8 cellular contexts compared by ENCODE assay signal in genomic region chr6:30719791-30720737, GRCh38. TPM values are rescaled to one million over a fixed set of nuclear protein-coding genes. Genes with fewer than 3 reads are reported as not detected.
DNase-seq lines count a peak whose midpoint lies in the region; ATAC-seq and TF ChIP-seq lines count a peak whose summit lies in the region.

Gene TUBB, plus strand, starts transcription at chr6:30720352. Its CDS starts 155 bp downstream, at chr6:30720507.

- no peaks in the 10 kb centered on the region for H3K9me2 ChIP-seq in Loucy (replicated peaks; ENCODE audit: low read depth, low read length)

- DNase-seq in DMS53 (lab: John Stamatoyannopoulos, UW), result peak; percentile 99
- peak; percentile 98 for DNase-seq in RWPE2 (ENCODE audit: low spot score)
- DNase-seq in fibroblast of gingiva (ENCODE audit: low read depth), result peak; percentile 97
- peak; percentile 92 for DNase-seq in naive B cell
- DNase-seq in stimulated activated effector memory CD8-positive, alpha-beta T cell treated with anti-CD3 and anti-CD28 coated beads, Interleukin-12 subunit alpha, Interleukin-12 subunit beta, amount 100 ng/mL, for 72 hours (ENCODE audit: low spot score in 2 of 2), result peak; percentile 79 to 95

- H2AFZ ChIP-seq in Loucy (ENCODE audit: low read length), result peak within 1 kb of the TSS; percentile 25; the same call in 1 of the 2 replicates

- peaks cover 42% of the 10 kb centered on the region for H4K20me1 ChIP-seq in Loucy (ENCODE audit: insufficient read depth, low read length, poor library complexity, severe bottlenecking)

- peaks cover 19% of the 10 kb centered on the region for H3F3A ChIP-seq in Loucy (ENCODE audit: low read depth)

- H3K27me3 Mint-ChIP-seq in activated T-helper 17 cell treated with anti-CD3 and anti-CD28 coated beads, Interleukin-2, amount 50 U/mL, for 72 hours, result no peaks in the 10 kb centered on the region
- H3K27me3 Mint-ChIP-seq in naive B cell, result no peaks in the 10 kb centered on the region

- H3K4me3 Mint-ChIP-seq in activated T-helper 17 cell treated with anti-CD3 and anti-CD28 coated beads, Interleukin-2, amount 50 U/mL, for 72 hours, result peak within 1 kb of the TSS; percentile 99
- H3K4me3 Mint-ChIP-seq in naive B cell, result peak within 1 kb of the TSS; percentile 89 to 100 (median 99)
- H3K4me3 Mint-ChIP-seq in stimulated activated effector memory CD8-positive, alpha-beta T cell treated with anti-CD3 and anti-CD28 coated beads, Interleukin-12 subunit alpha, Interleukin-12 subunit beta, amount 100 ng/mL, for 72 hours, result peak within 1 kb of the TSS; percentile 94

- H3K36me3 Mint-ChIP-seq in activated T-helper 17 cell treated with anti-CD3 and anti-CD28 coated beads, Interleukin-2, amount 50 U/mL, for 72 hours (ENCODE audit: low read depth), result peaks cover 82% of the 10 kb centered on the region
- peaks cover 15 to 22% of the 10 kb centered on the region in 2 donors for H3K36me3 Mint-ChIP-seq in naive B cell
- peaks cover 77% of the 10 kb centered on the region for H3K36me3 Mint-ChIP-seq in stimulated activated effector memory CD8-positive, alpha-beta T cell treated with anti-CD3 and anti-CD28 coated beads, Interleukin-12 subunit alpha, Interleukin-12 subunit beta, amount 100 ng/mL, for 72 hours

- peaks cover 48% of the 10 kb centered on the region for H3K4me1 Mint-ChIP-seq in activated T-helper 17 cell treated with anti-CD3 and anti-CD28 coated beads, Interleukin-2, amount 50 U/mL, for 72 hours
- H3K4me1 Mint-ChIP-seq in naive B cell, result peaks cover 47 to 72% (median 59%) of the 10 kb centered on the region in 3 donors
- peaks cover 72% of the 10 kb centered on the region for H3K4me1 Mint-ChIP-seq in stimulated activated effector memory CD8-positive, alpha-beta T cell treated with anti-CD3 and anti-CD28 coated beads, Interleukin-12 subunit alpha, Interleukin-12 subunit beta, amount 100 ng/mL, for 72 hours

- H3K36me3 ChIP-seq in Loucy (ENCODE audit: insufficient read depth, low read length) (peaks cover 38% of the 10 kb centered on the region), RWPE2 (ENCODE audit: low read depth) (peaks cover 53% of the 10 kb centered on the region)

- peak within 1 kb of the TSS; percentile 96 for H3K27ac Mint-ChIP-seq in activated T-helper 17 cell treated with anti-CD3 and anti-CD28 coated beads, Interleukin-2, amount 50 U/mL, for 72 hours
- H3K27ac Mint-ChIP-seq in naive B cell, result peak within 1 kb of the TSS; percentile 93 to 100 (median 97)
- H3K27ac Mint-ChIP-seq in stimulated activated effector memory CD8-positive, alpha-beta T cell treated with anti-CD3 and anti-CD28 coated beads, Interleukin-12 subunit alpha, Interleukin-12 subunit beta, amount 100 ng/mL, for 72 hours, result peak within 1 kb of the TSS; percentile 96

- H3K4me3 ChIP-seq in Loucy (ENCODE audit: low read length, poor library complexity, severe bottlenecking) (peak within 1 kb of the TSS; percentile 98), RWPE2 (ENCODE audit: severe bottlenecking) (peak within 1 kb of the TSS; percentile 89)

- peak within 1 kb of the TSS; percentile 96 for H3K27ac ChIP-seq in RWPE2 (ENCODE audit: poor library complexity, severe bottlenecking)

- TF ChIP-seq CTCF in Loucy (conservative IDR thresholded peaks at IDR 0.05; ENCODE audit: low read length) (0 out of 2 replicates have a peak, but pooled peaks have one; percentile 14), RWPE2 (IDR thresholded peaks at IDR 0.05; ENCODE audit: poor library complexity, severe bottlenecking) (no peak)

- peaks cover 15% of the 10 kb centered on the region for H3K27me3 ChIP-seq in Loucy (ENCODE audit: insufficient read depth, low read length, poor library complexity, severe bottlenecking)
- H3K27me3 ChIP-seq in RWPE2 (ENCODE audit: insufficient read depth, poor library complexity, severe bottlenecking), result no peaks in the 10 kb centered on the region

- H3K4me1 ChIP-seq in Loucy (ENCODE audit: insufficient read depth, low read length, poor library complexity, severe bottlenecking) (peaks cover 46% of the 10 kb centered on the region), RWPE2 (ENCODE audit: insufficient read depth, poor library complexity, severe bottlenecking) (peaks cover 24% of the 10 kb centered on the region)

- ATAC-seq in GM21737 (IDR thresholded peaks at IDR 0.05; ENCODE audit: unreplicated experiment) (peak; percentile 47), RWPE2 (ENCODE audit: low read depth) (peak; percentile 79), naive B cell (ENCODE audit: low read depth in 2 of 2) (peak; percentile 55)
- ATAC-seq in activated T-helper 17 cell treated with anti-CD3 and anti-CD28 coated beads, Interleukin-2, amount 50 U/mL, for 72 hours (replicated peaks), result peak; percentile 67
- peak; percentile 78 for ATAC-seq in stimulated activated effector memory CD8-positive, alpha-beta T cell treated with anti-CD3 and anti-CD28 coated beads, Interleukin-12 subunit alpha, Interleukin-12 subunit beta, amount 100 ng/mL, for 72 hours

- no peaks in the 10 kb centered on the region for H3K9me3 Mint-ChIP-seq in activated T-helper 17 cell treated with anti-CD3 and anti-CD28 coated beads, Interleukin-2, amount 50 U/mL, for 72 hours
- no peaks in the 10 kb centered on the region for H3K9me3 Mint-ChIP-seq in naive B cell
- no peaks in the 10 kb centered on the region for H3K9me3 Mint-ChIP-seq in stimulated activated effector memory CD8-positive, alpha-beta T cell treated with anti-CD3 and anti-CD28 coated beads, Interleukin-12 subunit alpha, Interleukin-12 subunit beta, amount 100 ng/mL, for 72 hours

- no peaks in the 10 kb centered on the region for H3K9me3 ChIP-seq in Loucy (ENCODE audit: insufficient read depth, low read depth, low read length)
- H3K9me3 ChIP-seq in RWPE2 (ENCODE audit: severe bottlenecking), result no peaks in the 10 kb centered on the region

- peak within 1 kb of the TSS; percentile 87 for H3K4me2 ChIP-seq in Loucy (ENCODE audit: low read depth, low read length, poor library complexity, severe bottlenecking)

- H3K9ac ChIP-seq in Loucy (ENCODE audit: low read depth, low read length, poor library complexity, severe bottlenecking), result peak within 1 kb of the TSS; percentile 100

- peaks cover 86% of the 10 kb centered on the region for H3K79me2 ChIP-seq in Loucy (ENCODE audit: insufficient read depth, low read length)

RNA-seq across cellular contexts. Expression of gene TUBB, which starts in this region (rescaled TPM):
- 1,000 to 10,000 TPM; 1,139 to 1,437 TPM for total RNA-seq in activated T-helper 17 cell treated with anti-CD3 and anti-CD28 coated beads, Interleukin-2, amount 50 U/mL, for 72 hours
- polyA plus RNA-seq in naive B cell (ENCODE audit: low read depth in 6 of 6), result 100 to 1,000 TPM in 1 of 6 donors, 10 to 100 TPM in 5; 37.9 to 104 (median 73.3) TPM

Comparison
In these comparisons a context has a peak if more than half of its experiments do, and no peak if none do; other contexts are left out.
1. Peak in every context shown above with its lines: DNase-seq, ATAC-seq, H3K4me3 ChIP-seq and H3K27ac ChIP-seq.